In the genomic region with DNA sequence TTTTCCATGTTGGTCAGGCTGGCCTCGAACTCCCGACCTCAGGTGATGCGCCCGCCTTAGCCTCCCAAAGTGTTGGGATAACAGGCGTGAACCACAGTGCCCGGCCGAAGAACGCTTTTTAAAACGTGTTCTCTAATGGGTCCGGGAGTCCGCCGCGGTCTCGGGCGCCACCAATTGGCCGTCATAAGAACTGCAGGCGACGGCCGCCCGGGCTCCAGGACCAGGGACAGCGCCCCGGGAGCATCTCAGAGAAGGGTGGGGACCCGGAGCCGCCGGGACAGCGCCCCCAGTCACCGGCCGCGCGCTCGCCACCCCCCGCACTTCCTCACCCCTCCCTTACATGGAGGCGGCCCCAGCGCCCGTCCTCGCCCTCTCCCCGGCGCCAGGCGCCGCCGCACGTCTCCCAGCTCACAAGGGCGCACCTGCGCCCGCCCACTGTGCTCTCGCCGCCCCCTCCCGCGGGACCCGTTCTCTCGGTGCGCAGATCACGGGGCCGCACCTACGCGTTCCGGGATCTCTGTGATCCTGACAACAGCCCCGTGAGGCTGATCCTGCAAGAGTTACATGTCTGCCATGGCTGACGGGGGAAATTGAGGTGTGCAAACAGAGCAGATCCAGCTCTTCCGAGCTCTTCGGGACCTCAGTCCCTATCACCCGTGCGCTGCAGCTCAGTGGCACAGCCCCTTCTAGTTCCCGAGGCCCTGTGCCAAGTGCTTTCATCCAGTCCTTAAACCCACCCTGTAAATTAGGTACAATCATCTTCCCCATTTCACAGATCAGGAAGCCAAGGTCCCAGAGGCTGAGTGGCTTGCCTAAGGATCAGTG, we compare ENCODE assay signal across 8 cellular contexts. TPM values are rescaled to one million over a fixed set of nuclear protein-coding genes. Genes with fewer than 3 reads are reported as not detected.
DNase-seq lines count a peak whose midpoint lies in the region; ATAC-seq and TF ChIP-seq lines count a peak whose summit lies in the region.

No MANE protein-coding gene starts in this region.

- peak; percentile 66 for DNase-seq in GM12865 (ENCODE audit: low read depth)
- peak; percentile 80 for DNase-seq in NB4 (ENCODE audit: low read depth)
- peak; percentile 54 for DNase-seq in SW480 (ENCODE audit: low spot score)
- peak; percentile 82 for DNase-seq in activated naive CD8-positive, alpha-beta T cell treated with anti-CD3 and anti-CD28 coated beads for 36 hours
- peak; percentile 67 to 75 for DNase-seq in heart right ventricle
- peak; percentile 63 to 78 for DNase-seq in psoas muscle
- peak; percentile 71 to 91 for DNase-seq in aorta

- no peak overlapping the region for H3K27ac Mint-ChIP-seq in activated naive CD8-positive, alpha-beta T cell treated with anti-CD3 and anti-CD28 coated beads for 36 hours

- no peak for TF ChIP-seq POLR2A in NB4 (IDR thresholded peaks at IDR 0.05; ENCODE audit: extremely low read depth, insufficient read length)

- H3K4me1 Mint-ChIP-seq in activated naive CD8-positive, alpha-beta T cell treated with anti-CD3 and anti-CD28 coated beads for 36 hours: peaks cover 4% of the 10 kb centered on the region

- H3K4me3 ChIP-seq in GM12865 (ENCODE audit: low read depth, low read length) (no peak overlapping the region), NB4 (ENCODE audit: low read depth, low read length) (no peak overlapping the region), heart right ventricle (peak overlapping the region in 3 of 10 donors; percentile 8 to 35 (median 31)), psoas muscle (no peak overlapping the region), aorta (ENCODE audit: low read length in 2 of 2) (no peak overlapping the region)

- no peaks in the 10 kb centered on the region for H3K36me3 Mint-ChIP-seq in activated naive CD8-positive, alpha-beta T cell treated with anti-CD3 and anti-CD28 coated beads for 36 hours

- 2% methylated on average over 61 to 64 of the region's 64 CpGs for WGBS in heart right ventricle, 2 donors
- WGBS in psoas muscle, 3 donors: 1% methylated on average over 49 to 64 of the region's 64 CpGs
- WGBS in aorta, 2 donors: 1 to 2% methylated on average over 52 to 64 of the region's 64 CpGs

- H3K27me3 ChIP-seq in heart right ventricle: peaks cover 0 to 20% (median 0%) of the 10 kb centered on the region in 7 donors
- H3K27me3 ChIP-seq in psoas muscle (ENCODE audit: insufficient read depth in 3 of 3, low read length in 2 of 3): peaks cover 0 to 50% (median 12%) of the 10 kb centered on the region in 3 donors
- H3K27me3 ChIP-seq in aorta (ENCODE audit: control insufficient read depth in 1 of 2, insufficient read depth in 2 of 2, low read length in 1 of 2): no peaks in the 10 kb centered on the region

- intact Hi-C loops in heart right ventricle (cut with DNase I): loop anchor here (1.0 to 10.0 kb wide), 17 partner anchors 85 to 432 kb away; partner anchors contain the start of gene ALPL (in 3 of the 10)
- intact Hi-C loops in psoas muscle (cut with DNase I): loop anchor here (2.0 to 10.0 kb wide), 4 partner anchors 147 to 425 kb away; no protein-coding TSS in a partner anchor
- intact Hi-C loops in aorta (cut with DNase I): loop anchor here in 1 of 2 donors (5.0 to 10.0 kb wide), 2 partner anchors 152 to 435 kb away; partner anchors contain the start of gene ALPL

- H3K4me1 ChIP-seq in heart right ventricle: peaks cover 0 to 20% (median 5%) of the 10 kb centered on the region in 9 donors
- H3K4me1 ChIP-seq in psoas muscle: no peaks in the 10 kb centered on the region
- no peaks in the 10 kb centered on the region for H3K4me1 ChIP-seq in aorta (ENCODE audit: control insufficient read depth in 1 of 2, insufficient read depth in 2 of 2, low read length in 2 of 2)

- H3K9me3 Mint-ChIP-seq in activated naive CD8-positive, alpha-beta T cell treated with anti-CD3 and anti-CD28 coated beads for 36 hours: no peaks in the 10 kb centered on the region

- H3K36me3 ChIP-seq in heart right ventricle (no peaks in the 10 kb centered on the region), psoas muscle (ENCODE audit: insufficient read depth in 1 of 2, low read depth in 1 of 2) (no peaks in the 10 kb centered on the region), aorta (ENCODE audit: control insufficient read depth in 1 of 2, insufficient read depth in 2 of 2, low read length in 1 of 2) (no peaks in the 10 kb centered on the region)

- peak overlapping the region; percentile 61 for H3K4me3 Mint-ChIP-seq in activated naive CD8-positive, alpha-beta T cell treated with anti-CD3 and anti-CD28 coated beads for 36 hours

- peak; percentile 86 for TF ChIP-seq CTCF in GM12865 (IDR thresholded peaks at IDR 0.05; ENCODE audit: insufficient read depth, low read depth, low read length, missing control alignments)
- peak; percentile 77 for TF ChIP-seq CTCF in NB4 (IDR thresholded peaks at IDR 0.05; ENCODE audit: low read depth, low read length)
- peak; percentile 93 to 98 (median 95) for TF ChIP-seq CTCF in heart right ventricle (IDR thresholded peaks at IDR 0.05)
- TF ChIP-seq CTCF in psoas muscle (IDR thresholded peaks at IDR 0.05): peak; percentile 81

- H3K27ac ChIP-seq in heart right ventricle: no peak overlapping the region
- no peak overlapping the region for H3K27ac ChIP-seq in psoas muscle
- no peak overlapping the region for H3K27ac ChIP-seq in aorta (ENCODE audit: low read depth in 1 of 2, low read length in 2 of 2)

- H3K9me3 ChIP-seq in heart right ventricle: no peaks in the 10 kb centered on the region
- H3K9me3 ChIP-seq in psoas muscle: no peaks in the 10 kb centered on the region
- H3K9me3 ChIP-seq in aorta (ENCODE audit: control insufficient read depth, low read length): no peaks in the 10 kb centered on the region

- ATAC-seq in heart right ventricle (peak; percentile 77 to 90 (median 82)), psoas muscle (peak; percentile 71 to 86 (median 83)), aorta (ENCODE audit: low FRiP score) (peak; percentile 84), HG03045 (IDR thresholded peaks at IDR 0.05; ENCODE audit: unreplicated experiment) (no peak)

- peaks cover 35% of the 10 kb centered on the region for H3K27me3 Mint-ChIP-seq in activated naive CD8-positive, alpha-beta T cell treated with anti-CD3 and anti-CD28 coated beads for 36 hours

RNA-seq across cellular contexts. Expression of gene RAP1GAP, which starts 9.8 kb away (rescaled TPM):
- total RNA-seq in activated naive CD8-positive, alpha-beta T cell treated with anti-CD3 and anti-CD28 coated beads for 36 hours: 1 to 10 TPM in 1 of 2 experiments, under 1 TPM in 1; 0.66 to 1.3 TPM
- 1 to 10 TPM; 2.3 to 5.6 (median 4.0) TPM for total RNA-seq in heart right ventricle
- polyA plus RNA-seq in heart right ventricle: 1 to 10 TPM in 1 of 2 donors, under 1 TPM in 1; 0.42 to 5.9 TPM
- total RNA-seq in psoas muscle: under 1 TPM in 3 of 4 donors, not detected in 1; 0.21 to 0.57 (median 0.32) TPM
- under 1 TPM in 2 of 3 donors, not detected in 1; 0.04 TPM for polyA plus RNA-seq in psoas muscle
- under 1 TPM; 0.58 to 0.84 TPM for total RNA-seq in aorta
- polyA plus RNA-seq in aorta: 1 to 10 TPM in 1 of 2 donors, under 1 TPM in 1; 0.33 to 4.9 TPM
